Comparison of ENCODE assay signal across 1 cellular context in genomic region chr1:41939194-41939593, GRCh38.
TF ChIP-seq lines count a peak whose summit lies in the region.

No MANE protein-coding gene starts in this region.

TF ChIP-seq in A549, 52 proteins besides CTCF, POLR2A, EP300 and RAD21 (continued from another document):
- no peak for TF ChIP-seq HMGXB4 (CRISPR knock-in tag; IDR thresholded peaks at IDR 0.05; ENCODE audit: borderline replicate concordance)
- no peak for TF ChIP-seq GATA3 (IDR thresholded peaks at IDR 0.05; ENCODE audit: borderline replicate concordance)
- no peak for TF ChIP-seq MAZ (IDR thresholded peaks at IDR 0.05; ENCODE audit: borderline replicate concordance, low read depth, low read length)
